Comparison of ENCODE assay signal across 26 cellular contexts in genomic region chr18:74784791-74785190, GRCh38.
DNase-seq lines count a peak whose midpoint lies in the region; ATAC-seq and TF ChIP-seq lines count a peak whose summit lies in the region.
"Had no signal": no experiment of that assay in that cellular context is flagged by ENCODE, and none has a peak within 500 bp of the region (broad histone marks: within the 10 kb centered on the region; RNA-seq: fewer than 3 reads in every experiment).

No MANE protein-coding gene starts in this region.

- peaks cover 8% of the 10 kb centered on the region for H3F3A ChIP-seq in SK-N-SH (replicated peaks; ENCODE audit: insufficient read depth)

- H3K4me3 ChIP-seq in SK-N-SH (ENCODE audit: low read depth in 2 of 2, low read length in 1 of 2), result no peak overlapping the region
- H3K4me3 ChIP-seq: GM23248, left ventricle myocardium inferior, PC-9, SJSA1 had no signal

- no peaks in the 10 kb centered on the region for H3K9me3 ChIP-seq in SK-N-SH
- H3K9me3 ChIP-seq: left ventricle myocardium inferior, SJSA1 had no signal

- H3K4me2 ChIP-seq in SK-N-SH, result no peak overlapping the region
- H3K4me2 ChIP-seq: PC-9 had no signal

- no peaks in the 10 kb centered on the region for H3K79me2 ChIP-seq in SK-N-SH (ENCODE audit: insufficient read depth)
- H3K79me2 ChIP-seq: parathyroid adenoma had no signal

- H3K27me3 ChIP-seq in SK-N-SH (ENCODE audit: insufficient read depth), result no peaks in the 10 kb centered on the region
- H3K27me3 ChIP-seq: brain microvascular endothelial cell, SJSA1 had no signal

- no peak overlapping the region for H3K27ac ChIP-seq in SK-N-SH (ENCODE audit: low read depth in 2 of 2, low read length in 1 of 2)
- H3K27ac ChIP-seq: brain microvascular endothelial cell, GM23248, left ventricle myocardium inferior, parathyroid adenoma, PC-9, SJSA1 had no signal

- no peak overlapping the region for H2AFZ ChIP-seq in SK-N-SH (ENCODE audit: low read depth)
- H2AFZ ChIP-seq: GM23248, parathyroid adenoma, PC-9 had no signal

- H3K9ac ChIP-seq in SK-N-SH, result no peak overlapping the region
- H3K9ac ChIP-seq: GM23248, parathyroid adenoma had no signal

- TF ChIP-seq EP300 in SK-N-SH (IDR thresholded peaks at IDR 0.05; ENCODE audit: borderline replicate concordance in 1 of 2, low read depth in 1 of 2, low read length in 1 of 2), result no peak

- TF ChIP-seq CTCF in SK-N-SH (IDR thresholded peaks at IDR 0.05), result no peak

- ATAC-seq in SK-N-SH treated with all-trans-retinoic acid at 6 μM for 48 hours, result no peak
- ATAC-seq in left ventricle myocardium superior, result no peak
- ATAC-seq: activated naive CD8-positive, alpha-beta T cell treated with anti-CD3 and anti-CD28 coated beads, Interleukin-2, amount 50 U/mL, for 24 hours; CD8-positive, alpha-beta T cell; sciatic nerve had no signal

- 85% methylated on average over 7 of the region's 7 CpGs for WGBS in SK-N-SH (ENCODE audit: low lambda C conversion rate)

- peaks cover 0 to 3% of the 10 kb centered on the region in 2 experiments; a peak in 2 of 4 replicates for H3K4me1 ChIP-seq in SK-N-SH (ENCODE audit: control insufficient read depth in 1 of 2, insufficient read depth in 2 of 2, low read depth in 1 of 2, low read length in 1 of 2)
- H3K4me1 ChIP-seq: left ventricle myocardium inferior, parathyroid adenoma, SJSA1 had no signal

- intact Hi-C loops in left ventricle myocardium superior (cut with micrococcal nuclease), result no loop called here

- no peaks in the 10 kb centered on the region; the same call in 1 of the 2 replicates for H3K9me2 ChIP-seq in SK-N-SH

- POLR2A ChIA-PET in SK-N-SH (lab: Yijun Ruan, JAX), result no interaction called here

- TF ChIP-seq RAD21 in SK-N-SH (IDR thresholded peaks at IDR 0.05; ENCODE audit: low read length), result no peak

- no peak for DNase-seq in SK-N-SH
- peak; percentile 35 for DNase-seq in NCI-H2029 (lab: John Stamatoyannopoulos, UW)
- peak; percentile 99 for DNase-seq in NCI-H510A treated with DMSO at 0.1 percent for 48 hours (lab: John Stamatoyannopoulos, UW)
- DNase-seq in left kidney (ENCODE audit: low read depth, low spot score), result peak; percentile 24
- no peak for DNase-seq in cerebellar cortex (ENCODE audit: low spot score)
- no peak for DNase-seq in GM19238 (ENCODE audit: insufficient read length, low spot score)
- no peak for DNase-seq in left ventricle myocardium superior
- DNase-seq: activated CD4-positive, alpha-beta T cell treated with anti-CD3 and anti-CD28 coated beads, Interleukin-2, amount 50 U/mL, for 4 hours; activated CD8-positive, alpha-beta memory T cell treated with anti-CD3 and anti-CD28 coated beads, Interleukin-2, amount 50 U/mL, for 48 hours; activated effector memory CD4-positive, alpha-beta T cell treated with anti-CD3 and anti-CD28 coated beads, Interleukin-2, amount 50 U/mL, for 16 hours; activated naive CD8-positive, alpha-beta T cell treated with anti-CD3 and anti-CD28 coated beads, Interleukin-2, amount 50 U/mL, for 24 hours; AML-193; brain microvascular endothelial cell; CD8-positive, alpha-beta T cell; effector CD8-positive, alpha-beta T cell; erythroblast; foreskin fibroblast; GM23248; left ventricle myocardium inferior; NCI-H524; PC-9; substantia nigra had no signal

- CTCF ChIA-PET in SK-N-SH (lab: Yijun Ruan, JAX), result no interaction called here

- no peaks in the 10 kb centered on the region for H4K20me1 ChIP-seq in SK-N-SH (ENCODE audit: insufficient read depth)

- peaks cover 0 to 3% of the 10 kb centered on the region in 2 experiments for H3K36me3 ChIP-seq in SK-N-SH (replicated peaks in 1 of 2; ENCODE audit: control insufficient read depth in 1 of 2, insufficient read depth in 2 of 2, low read length in 1 of 2)
- H3K36me3 ChIP-seq: brain microvascular endothelial cell, left ventricle myocardium inferior, SJSA1 had no signal

TF ChIP-seq in SK-N-SH, 30 proteins besides CTCF, POLR2A, EP300 and RAD21:
- TF ChIP-seq MEF2A (IDR thresholded peaks at IDR 0.05; ENCODE audit: borderline replicate concordance, low read depth) (no peak), MXI1 (IDR thresholded peaks at IDR 0.05; ENCODE audit: low read depth, low read length) (no peak), GATA2 (CRISPR knock-in tag; IDR thresholded peaks at IDR 0.05) (0 out of 2 replicates have a peak, but pooled peaks have one; percentile 14), FOXJ3 (CRISPR knock-in tag; IDR thresholded peaks at IDR 0.05) (no peak), PBX3 (IDR thresholded peaks at IDR 0.05) (no peak)

TF ChIP-seq in SK-N-SH treated with all-trans-retinoic acid at 6 μM for 48 hours, 23 proteins besides CTCF, POLR2A, EP300 and RAD21:
- TF ChIP-seq POU6F1 (CRISPR knock-in tag; IDR thresholded peaks at IDR 0.05; ENCODE audit: borderline replicate concordance, low read depth), result no peak
- TF ChIP-seq BACH2 (CRISPR knock-in tag; IDR thresholded peaks at IDR 0.05; ENCODE audit: borderline replicate concordance), result no peak
- no peak for TF ChIP-seq TOX (CRISPR knock-in tag; IDR thresholded peaks at IDR 0.05; ENCODE audit: borderline replicate concordance)
- no peak for TF ChIP-seq ESRRG (CRISPR knock-in tag; IDR thresholded peaks at IDR 0.05)
TF ChIP-seq in SK-N-SH treated with all-trans-retinoic acid at 6 μM for 48 hours: peak in this region for 0.

Comparison
In these comparisons a context has a peak if more than half of its experiments do, and no peak if none do; other contexts are left out.
1. DNase-seq: peak in NCI-H2029 (single experiment), NCI-H510A treated with DMSO at 0.1 percent for 48 hours (single experiment) and left kidney (single experiment); none in SK-N-SH (single experiment), cerebellar cortex (single experiment), GM19238 (single experiment) and left ventricle myocardium superior (single experiment).